In genomic region chr2:218152172-218152571, GRCh38 we compare ENCODE assay signal across 19 cellular contexts. TPM values are rescaled to one million over a fixed set of nuclear protein-coding genes. Genes with fewer than 3 reads are reported as not detected.
A peak's percentile ranks its signal among the peaks of the same experiment; 100 is the strongest.
DNase-seq lines count a peak whose midpoint lies in the region; ATAC-seq, FAIRE-seq and TF ChIP-seq lines count a peak whose summit lies in the region.
"Had no signal": no experiment of that assay in that cellular context is flagged by ENCODE, and none has a peak within 500 bp of the region (broad histone marks: within the 10 kb centered on the region; RNA-seq: fewer than 3 reads in every experiment).

No MANE protein-coding gene starts in this region.

- TF ChIP-seq RAD21 in H1 (IDR thresholded peaks at IDR 0.05 in 1 of 2, conservative IDR thresholded peaks at IDR 0.05 in 1 of 2; ENCODE audit: low read depth in 2 of 2, low read length in 2 of 2): no peak

- H3K79me2 ChIP-seq in H1 (ENCODE audit: control insufficient read depth in 1 of 2, insufficient read depth in 2 of 2, low read length in 2 of 2): no peaks in the 10 kb centered on the region

- no peak overlapping the region for H2AK5ac ChIP-seq in H1 (ENCODE audit: low read depth, low read length)

- H3K36me3 ChIP-seq in breast epithelium (no peaks in the 10 kb centered on the region), H1 (ENCODE audit: control insufficient read depth in 2 of 4, insufficient read depth in 4 of 4, low read length in 3 of 4) (no peaks in the 10 kb centered on the region), kidney (ENCODE audit: control insufficient read depth in 1 of 2, insufficient read depth in 2 of 2, low read length in 2 of 2) (no peaks in the 10 kb centered on the region)
- H3K36me3 ChIP-seq: BLaER1 had no signal

- H2BK5ac ChIP-seq in H1 (ENCODE audit: low read depth, low read length): no peak overlapping the region

- H3K4me2 ChIP-seq in H1 (ENCODE audit: insufficient read depth in 1 of 2, low read depth in 2 of 2, low read length in 2 of 2): no peak overlapping the region
- H3K4me2 ChIP-seq: BLaER1 had no signal

- H3K23me2 ChIP-seq in H1 (ENCODE audit: low read depth, low read length): no peaks in the 10 kb centered on the region; the same call in 1 of the 2 replicates

- FAIRE-seq in H1 (lab: Jason Lieb, UNC) (no peak), kidney (lab: Jason Lieb, UNC) (no peak)
- FAIRE-seq: GM12878, GM19239 had no signal

- H4K5ac ChIP-seq in H1 (ENCODE audit: insufficient read length, low read depth, low read length): no peak overlapping the region

- H3K56ac ChIP-seq in H1 (replicated peaks; ENCODE audit: insufficient read length, low read depth, low read length): no peak overlapping the region

- no peaks in the 10 kb centered on the region for H3K4me1 ChIP-seq in breast epithelium
- H3K4me1 ChIP-seq in H1 (replicated peaks in 1 of 4; ENCODE audit: control insufficient read depth in 3 of 4, insufficient read depth in 4 of 4, low read length in 3 of 4): no peaks in the 10 kb centered on the region; a peak in 2 of 7 replicates
- peaks cover 15% of the 10 kb centered on the region for H3K4me1 ChIP-seq in foreskin keratinocyte
- no peaks in the 10 kb centered on the region for H3K4me1 ChIP-seq in kidney (ENCODE audit: control insufficient read depth in 1 of 2, insufficient read depth in 1 of 2, low read depth in 1 of 2, low read length in 2 of 2)

- no peaks in the 10 kb centered on the region for H4K20me1 ChIP-seq in H1 (replicated peaks in 1 of 2; ENCODE audit: control insufficient read depth in 1 of 2, insufficient read depth in 2 of 2, low read length in 2 of 2)
- H4K20me1 ChIP-seq: BLaER1 had no signal

- no peak overlapping the region for H3K18ac ChIP-seq in H1 (ENCODE audit: extremely low read depth, low read length)

- peak; percentile 67 for ATAC-seq in foreskin keratinocyte
- ATAC-seq in GM18873 (IDR thresholded peaks at IDR 0.05; ENCODE audit: low FRiP score, unreplicated experiment): no peak
- ATAC-seq in activated T-cell treated with anti-CD3 and anti-CD28 coated beads, Interleukin-2, amount 50 U/mL, for 4 hours: no peak
- ATAC-seq: GM12878 had no signal

- no peak overlapping the region for H3K27ac ChIP-seq in breast epithelium
- H3K27ac ChIP-seq in H1 (ENCODE audit: low read depth, low read length): no peak overlapping the region
- no peak overlapping the region for H3K27ac ChIP-seq in foreskin keratinocyte
- no peak overlapping the region for H3K27ac ChIP-seq in kidney (ENCODE audit: low read depth in 2 of 2, low read length in 2 of 2)
- H3K27ac ChIP-seq: 22Rv1, BLaER1 had no signal

- H2BK20ac ChIP-seq in H1 (ENCODE audit: low read length): no peak overlapping the region

- TF ChIP-seq CTCF in MCF 10A (IDR thresholded peaks at IDR 0.05; ENCODE audit: unreplicated experiment) (no peak), breast epithelium (IDR thresholded peaks at IDR 0.05) (no peak), H1 (IDR thresholded peaks at IDR 0.05; ENCODE audit: control extremely low read depth in 1 of 3, insufficient read depth in 1 of 3, low read depth in 1 of 3, low read length in 3 of 3) (no peak), foreskin keratinocyte (conservative IDR thresholded peaks at IDR 0.05) (no peak), kidney (IDR thresholded peaks at IDR 0.05; ENCODE audit: borderline replicate concordance, extremely low read depth, insufficient read depth) (no peak)

- no peaks in the 10 kb centered on the region for H3K9me3 Mint-ChIP-seq in MCF 10A (ENCODE audit: unreplicated experiment)
- no peaks in the 10 kb centered on the region for H3K9me3 Mint-ChIP-seq in activated T-cell treated with anti-CD3 and anti-CD28 coated beads, Interleukin-2, amount 50 U/mL, for 4 hours

- H3K79me1 ChIP-seq in H1 (ENCODE audit: low read depth, low read length): no peaks in the 10 kb centered on the region

- no TSS peak for BruUV-seq in MCF 10A (replicated peaks; lab: Mats Ljungman, UMichigan)

- 0 out of 2 replicates have a peak overlapping the region, but pooled peaks have one; percentile 16 for H2AFZ ChIP-seq in H1 (ENCODE audit: low read length)

- WGBS in H1 (ENCODE audit: extremely low coverage in 1 of 2, insufficient coverage in 1 of 2, insufficient read length in 1 of 2, insufficient replicate concordance in 2 of 2, low coverage in 1 of 2, low lambda C conversion rate in 2 of 2, missing lambda C conversion rate in 1 of 2), 2 experiments: 92% methylated on average over 8 of the region's 8 CpGs; no CpG with 5 or more reads in 1 of the 2 experiments

- no peaks in the 10 kb centered on the region for H3K36me3 Mint-ChIP-seq in MCF 10A (ENCODE audit: insufficient read depth, unreplicated experiment)
- H3K36me3 Mint-ChIP-seq in activated T-cell treated with anti-CD3 and anti-CD28 coated beads, Interleukin-2, amount 50 U/mL, for 4 hours (ENCODE audit: insufficient read depth): no peaks in the 10 kb centered on the region
- H3K36me3 Mint-ChIP-seq: CD4-positive, CD25-positive, alpha-beta regulatory T cell had no signal

- intact Hi-C loops in MCF 10A (cut with micrococcal nuclease): no loop called here
- intact Hi-C loops in breast epithelium (cut with DNase I; ENCODE audit: low total_unique reads): no loop called here
- intact Hi-C loops in kidney (cut with DNase I): no loop called here

- no peak for TF ChIP-seq EP300 in H1 (IDR thresholded peaks at IDR 0.05; ENCODE audit: borderline replicate concordance in 1 of 2, low read depth in 2 of 2, low read length in 2 of 2)

- no peak overlapping the region for H3K4ac ChIP-seq in H1 (replicated peaks; ENCODE audit: insufficient read length, low read depth, low read length)

- H4K91ac ChIP-seq in H1 (replicated peaks; ENCODE audit: insufficient read length, low read length): no peak overlapping the region

- H3K4me3 Mint-ChIP-seq in MCF 10A (ENCODE audit: unreplicated experiment): no peak overlapping the region
- H3K4me3 Mint-ChIP-seq in activated T-cell treated with anti-CD3 and anti-CD28 coated beads, Interleukin-2, amount 50 U/mL, for 4 hours: no peak overlapping the region
- H3K4me3 Mint-ChIP-seq: CD4-positive, CD25-positive, alpha-beta regulatory T cell had no signal

- no peaks in the 10 kb centered on the region for H3K27me3 Mint-ChIP-seq in MCF 10A (ENCODE audit: insufficient read depth, unreplicated experiment)
- H3K27me3 Mint-ChIP-seq in activated T-cell treated with anti-CD3 and anti-CD28 coated beads, Interleukin-2, amount 50 U/mL, for 4 hours (ENCODE audit: low read depth): peaks cover 8% of the 10 kb centered on the region

- H3K9me3 ChIP-seq in breast epithelium (no peaks in the 10 kb centered on the region), H1 (ENCODE audit: insufficient read depth in 2 of 2, low read depth in 1 of 2, low read length in 1 of 2) (no peaks in the 10 kb centered on the region), kidney (ENCODE audit: control insufficient read depth in 1 of 2, low read length in 2 of 2) (no peaks in the 10 kb centered on the region)
- H3K9me3 ChIP-seq: BLaER1 had no signal

- POLR2A ChIA-PET in MCF 10A (lab: Yijun Ruan, JAX) (interaction anchor here (0.9 kb wide), 1 partner anchor 22 kb away, joined by 5 read pairs; no protein-coding TSS in a partner anchor), H1 (lab: Charles Lee; ENCODE audit: partially characterized antibody) (interaction anchor here (0.6 kb wide), 1 partner anchor 22 kb away, joined by 3 read pairs; no protein-coding TSS in a partner anchor)

- CTCF ChIA-PET in MCF 10A (lab: Yijun Ruan, JAX) (interaction anchor here (0.6 to 0.7 kb wide), 3 partner anchors 12 to 746 kb away, joined by 3 to 5 read pairs (median 4); no protein-coding TSS in a partner anchor), H1 (lab: Charles Lee; ENCODE audit: partially characterized antibody) (interaction anchor here (0.7 to 1.8 kb wide), 5 partner anchors 15 to 1007 kb away, joined by 3 to 6 read pairs (median 3); partner anchors contain the start of gene CXCR1)

- no peak overlapping the region for H3K27ac Mint-ChIP-seq in MCF 10A (ENCODE audit: low read depth, unreplicated experiment)

- TF ChIP-seq POLR2A in breast epithelium (IDR thresholded peaks at IDR 0.05): no peak
- no peak for TF ChIP-seq POLR2A in H1 (IDR thresholded peaks at IDR 0.05; ENCODE audit: control extremely low read depth in 1 of 2, low read depth in 2 of 2, low read length in 2 of 2)

- no peak overlapping the region for H3K14ac ChIP-seq in H1 (ENCODE audit: insufficient read length)

- H3K4me3 ChIP-seq in breast epithelium (no peak overlapping the region), H1 (ENCODE audit: extremely low read depth in 1 of 4, insufficient read depth in 2 of 4, low read depth in 3 of 4, low read length in 4 of 4) (no peak overlapping the region), kidney (ENCODE audit: low read length in 2 of 2) (no peak overlapping the region)
- H3K4me3 ChIP-seq: BLaER1, GM12878 had no signal

- H2BK12ac ChIP-seq in H1 (ENCODE audit: low read depth, low read length): no peak overlapping the region

- H3K27me3 ChIP-seq in breast epithelium (no peaks in the 10 kb centered on the region), H1 (replicated peaks in 1 of 4; ENCODE audit: control insufficient read depth in 3 of 4, extremely low read depth in 1 of 4, insufficient read depth in 3 of 4, low read length in 3 of 4) (no peaks in the 10 kb centered on the region), foreskin keratinocyte (no peaks in the 10 kb centered on the region)
- H3K27me3 ChIP-seq: BLaER1 had no signal

- DNase-seq in MCF 10A (ENCODE audit: unreplicated experiment): peak; percentile 56
- no peak for DNase-seq in breast epithelium (ENCODE audit: low spot score in 2 of 2)
- DNase-seq in H1 (ENCODE audit: low read depth in 1 of 2, low spot score in 2 of 2): no peak
- DNase-seq in foreskin keratinocyte: peak; percentile 66 to 84
- no peak for DNase-seq in kidney
- no peak for DNase-seq in activated T-cell treated with anti-CD3 and anti-CD28 coated beads, Interleukin-2, amount 50 U/mL, for 4 hours
- no peak for DNase-seq in EL
- DNase-seq: AML-193; CD4-positive, CD25-positive, alpha-beta regulatory T cell; DMS 273 treated with DMSO at 0.1 percent for 48 hours; HCEC 1CT had no signal

- H3K4me1 Mint-ChIP-seq in MCF 10A (ENCODE audit: insufficient read depth, unreplicated experiment): peaks cover 32% of the 10 kb centered on the region
- H3K4me1 Mint-ChIP-seq in activated T-cell treated with anti-CD3 and anti-CD28 coated beads, Interleukin-2, amount 50 U/mL, for 4 hours (ENCODE audit: low read depth): no peaks in the 10 kb centered on the region
- H3K4me1 Mint-ChIP-seq: CD4-positive, CD25-positive, alpha-beta regulatory T cell had no signal

- H3K9ac ChIP-seq in H1 (replicated peaks in 1 of 4; ENCODE audit: extremely low read depth in 1 of 4, low read depth in 3 of 4, low read length in 3 of 4) (no peak overlapping the region), kidney (ENCODE audit: low read length in 2 of 2) (no peak overlapping the region)
- H3K9ac ChIP-seq: BLaER1 had no signal

- H4K8ac ChIP-seq in H1 (ENCODE audit: extremely low read depth, insufficient read depth, low read length): no peak overlapping the region

- no peak overlapping the region for H3K23ac ChIP-seq in H1 (ENCODE audit: insufficient read length)

- H2BK15ac ChIP-seq in H1 (ENCODE audit: low read length): no peak overlapping the region

- H2BK120ac ChIP-seq in H1 (replicated peaks; ENCODE audit: low read depth, low read length): no peak overlapping the region

RNA-seq across cellular contexts. Expression of gene CXCR1, which starts 14.6 kb away (rescaled TPM):
- 0.12 TPM in 1 of 2 replicates, not detected in the other for total RNA-seq in MCF 10A (2022)
- under 1 TPM in 1 of 3 donors, not detected in 2; 0.16 TPM for total RNA-seq in breast epithelium
- total RNA-seq in H1 (2021; fragmentation: NEBNext Ultra II Directional; extraction: Animal tissue kit (Norgen Biotek cat#: 25700)): not detected in 2 replicates
- polyA plus RNA-seq in H1 (2011; rRNA removed): not detected in 2 replicates
- polyA plus RNA-seq in H1 (2011; cell fraction: cytosol; rRNA removed): not detected
- not detected for polyA plus RNA-seq in H1 (2011; cell fraction: nucleus; rRNA removed)
- polyA plus RNA-seq in H1 (2012, experiment 1 of 2): not detected in 4 replicates
- polyA plus RNA-seq in H1 (2012, experiment 2 of 2): not detected
- polyA plus RNA-seq in H1 (2013, experiment 1 of 2): not detected
- polyA plus RNA-seq in H1 (2013, experiment 2 of 2): not detected
- polyA minus RNA-seq in H1 (2011; rRNA and poly(A)+ RNA removed): not detected in 2 replicates
- not detected for polyA minus RNA-seq in H1 (2011; cell fraction: cytosol; rRNA and poly(A)+ RNA removed)
- polyA minus RNA-seq in H1 (2011; cell fraction: nucleus; rRNA and poly(A)+ RNA removed): not detected
- 0.28 and 0.41 TPM in 2 replicates for total RNA-seq in foreskin keratinocyte
- 0.39 and 0.55 TPM in 2 replicates for polyA plus RNA-seq in foreskin keratinocyte
- 0.09 TPM for total RNA-seq in kidney
- polyA plus RNA-seq in kidney (ENCODE audit: insufficient read depth, low read depth, low replicate concordance): not detected
- not detected for total RNA-seq in activated T-cell treated with anti-CD3 and anti-CD28 coated beads, Interleukin-2, amount 50 U/mL, for 4 hours
- total RNA-seq: CD4-positive, CD25-positive, alpha-beta regulatory T cell; Daoy; G401; GM12878; H4 had no signal
- polyA plus RNA-seq: GM12878 had no signal

RNA-seq across cellular contexts. Expression of gene CXCR2, which starts 26.3 kb away (rescaled TPM):
- not detected in 2 replicates for total RNA-seq in MCF 10A (2022)
- under 1 TPM in 2 of 3 donors, not detected in 1; 0.16 to 0.33 TPM for total RNA-seq in breast epithelium
- total RNA-seq in H1 (2021; fragmentation: NEBNext Ultra II Directional; extraction: Animal tissue kit (Norgen Biotek cat#: 25700)): 0.63 and 1.6 TPM in 2 replicates
- polyA plus RNA-seq in H1 (2011; rRNA removed): 1.4 and 2.2 TPM in 2 replicates
- 1.5 TPM for polyA plus RNA-seq in H1 (2011; cell fraction: cytosol; rRNA removed)
- 1.3 TPM for polyA plus RNA-seq in H1 (2011; cell fraction: nucleus; rRNA removed)
- 1.3 to 2.2 TPM (median 1.5 TPM) in 4 replicates for polyA plus RNA-seq in H1 (2012, experiment 1 of 2)
- polyA plus RNA-seq in H1 (2012, experiment 2 of 2): 0.60 TPM
- 1.2 TPM for polyA plus RNA-seq in H1 (2013, experiment 1 of 2)
- 1.6 TPM for polyA plus RNA-seq in H1 (2013, experiment 2 of 2)
- polyA minus RNA-seq in H1 (2011; rRNA and poly(A)+ RNA removed): 1.3 and 2.5 TPM in 2 replicates
- polyA minus RNA-seq in H1 (2011; cell fraction: cytosol; rRNA and poly(A)+ RNA removed): 1.8 TPM
- 1.2 TPM for polyA minus RNA-seq in H1 (2011; cell fraction: nucleus; rRNA and poly(A)+ RNA removed)
- 0.25 and 0.31 TPM in 2 replicates for total RNA-seq in foreskin keratinocyte
- polyA plus RNA-seq in foreskin keratinocyte: 0.13 and 0.18 TPM in 2 replicates
- 0.44 TPM for total RNA-seq in kidney
- polyA plus RNA-seq in kidney (ENCODE audit: insufficient read depth, low read depth, low replicate concordance): not detected
- not detected for total RNA-seq in activated T-cell treated with anti-CD3 and anti-CD28 coated beads, Interleukin-2, amount 50 U/mL, for 4 hours
- total RNA-seq: CD4-positive, CD25-positive, alpha-beta regulatory T cell; Daoy; G401; H4 had no signal
- polyA plus RNA-seq: CD4-positive, CD25-positive, alpha-beta regulatory T cell had no signal

Comparison
In these comparisons a context has a peak if more than half of its experiments do, and no peak if none do; other contexts are left out.
1. DNase-seq: peak in MCF 10A (single experiment) and foreskin keratinocyte (2 of 2); none in breast epithelium (0 of 2), H1 (0 of 2), kidney (single experiment), activated T-cell treated with anti-CD3 and anti-CD28 coated beads, Interleukin-2, amount 50 U/mL, for 4 hours (single experiment) and EL (single experiment).